In genomic region chr13:100433475-100433874, GRCh38 we compare ENCODE assay signal across 1 cellular context.
TF ChIP-seq lines count a peak whose summit lies in the region.

No MANE protein-coding gene starts in this region.

TF ChIP-seq in SK-N-SH, 30 proteins besides CTCF, POLR2A, EP300 and RAD21 (continued from another document):
- no peak for TF ChIP-seq ZBTB33 (IDR thresholded peaks at IDR 0.05; ENCODE audit: borderline replicate concordance, low read depth)
